Comparison of ENCODE assay signal across 1 cellular context in the genomic region with DNA sequence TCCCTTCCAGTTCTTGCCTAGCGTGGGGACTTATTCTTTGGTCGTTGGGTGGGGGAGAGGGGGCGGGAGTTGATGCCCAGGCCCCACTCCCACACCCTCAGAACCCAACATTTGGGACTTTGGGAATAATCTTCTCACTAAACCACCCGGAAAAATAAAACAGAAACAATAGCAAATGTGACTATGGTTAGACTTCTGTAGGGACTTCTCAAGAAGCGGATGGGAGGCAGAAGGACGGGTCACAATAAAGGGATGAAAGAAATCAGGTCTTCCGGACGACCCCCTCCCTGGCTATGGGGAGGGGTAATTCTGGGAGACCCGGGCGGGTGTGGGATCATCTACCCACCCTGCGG.
TF ChIP-seq lines count a peak whose summit lies in the region.

No MANE protein-coding gene starts in this region.

TF ChIP-seq in WTC11, 78 proteins besides CTCF, POLR2A, EP300 and RAD21 (continued from another document):
- TF ChIP-seq, protein P1, sequence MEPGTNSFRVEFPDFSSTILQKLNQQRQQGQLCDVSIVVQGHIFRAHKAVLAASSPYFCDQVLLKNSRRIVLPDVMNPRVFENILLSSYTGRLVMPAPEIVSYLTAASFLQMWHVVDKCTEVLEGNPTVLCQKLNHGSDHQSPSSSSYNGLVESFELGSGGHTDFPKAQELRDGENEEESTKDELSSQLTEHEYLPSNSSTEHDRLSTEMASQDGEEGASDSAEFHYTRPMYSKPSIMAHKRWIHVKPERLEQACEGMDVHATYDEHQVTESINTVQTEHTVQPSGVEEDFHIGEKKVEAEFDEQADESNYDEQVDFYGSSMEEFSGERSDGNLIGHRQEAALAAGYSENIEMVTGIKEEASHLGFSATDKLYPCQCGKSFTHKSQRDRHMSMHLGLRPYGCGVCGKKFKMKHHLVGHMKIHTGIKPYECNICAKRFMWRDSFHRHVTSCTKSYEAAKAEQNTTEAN (CRISPR knock-in tag; IDR thresholded peaks at IDR 0.05), result no peak
- TF ChIP-seq, protein P2, sequence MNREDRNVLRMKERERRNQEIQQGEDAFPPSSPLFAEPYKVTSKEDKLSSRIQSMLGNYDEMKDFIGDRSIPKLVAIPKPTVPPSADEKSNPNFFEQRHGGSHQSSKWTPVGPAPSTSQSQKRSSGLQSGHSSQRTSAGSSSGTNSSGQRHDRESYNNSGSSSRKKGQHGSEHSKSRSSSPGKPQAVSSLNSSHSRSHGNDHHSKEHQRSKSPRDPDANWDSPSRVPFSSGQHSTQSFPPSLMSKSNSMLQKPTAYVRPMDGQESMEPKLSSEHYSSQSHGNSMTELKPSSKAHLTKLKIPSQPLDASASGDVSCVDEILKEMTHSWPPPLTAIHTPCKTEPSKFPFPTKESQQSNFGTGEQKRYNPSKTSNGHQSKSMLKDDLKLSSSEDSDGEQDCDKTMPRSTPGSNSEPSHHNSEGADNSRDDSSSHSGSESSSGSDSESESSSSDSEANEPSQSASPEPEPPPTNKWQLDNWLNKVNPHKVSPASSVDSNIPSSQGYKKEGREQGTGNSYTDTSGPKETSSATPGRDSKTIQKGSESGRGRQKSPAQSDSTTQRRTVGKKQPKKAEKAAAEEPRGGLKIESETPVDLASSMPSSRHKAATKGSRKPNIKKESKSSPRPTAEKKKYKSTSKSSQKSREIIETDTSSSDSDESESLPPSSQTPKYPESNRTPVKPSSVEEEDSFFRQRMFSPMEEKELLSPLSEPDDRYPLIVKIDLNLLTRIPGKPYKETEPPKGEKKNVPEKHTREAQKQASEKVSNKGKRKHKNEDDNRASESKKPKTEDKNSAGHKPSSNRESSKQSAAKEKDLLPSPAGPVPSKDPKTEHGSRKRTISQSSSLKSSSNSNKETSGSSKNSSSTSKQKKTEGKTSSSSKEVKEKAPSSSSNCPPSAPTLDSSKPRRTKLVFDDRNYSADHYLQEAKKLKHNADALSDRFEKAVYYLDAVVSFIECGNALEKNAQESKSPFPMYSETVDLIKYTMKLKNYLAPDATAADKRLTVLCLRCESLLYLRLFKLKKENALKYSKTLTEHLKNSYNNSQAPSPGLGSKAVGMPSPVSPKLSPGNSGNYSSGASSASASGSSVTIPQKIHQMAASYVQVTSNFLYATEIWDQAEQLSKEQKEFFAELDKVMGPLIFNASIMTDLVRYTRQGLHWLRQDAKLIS (CRISPR knock-in tag; IDR thresholded peaks at IDR 0.05; ENCODE audit: borderline replicate concordance), result no peak
TF ChIP-seq in WTC11: peak in this region for 0.
